In genomic region chr5:59342181-59342580, GRCh38 we compare ENCODE assay signal across 13 cellular contexts.
"Had no signal": no experiment of that assay in that cellular context is flagged by ENCODE, and none has a peak within 500 bp of the region (broad histone marks: within the 10 kb centered on the region; RNA-seq: fewer than 3 reads in every experiment).

No MANE protein-coding gene starts in this region.

- DNase-seq: activated CD4-positive, alpha-beta T cell treated with anti-CD3 and anti-CD28 coated beads, Interleukin-2, amount 50 U/mL, for 48 hours; activated naive CD8-positive, alpha-beta T cell treated with anti-CD3 and anti-CD28 coated beads, Interleukin-2, amount 10 ng/mL, durations not matched to agents 7 days and 5 days; aorta; colonic mucosa; gastrocnemius medialis; heart right ventricle; left ventricle myocardium superior; stimulated activated CD4-positive, alpha-beta T cell treated with anti-CD3 and anti-CD28 coated beads, Interleukin-4, amount 100 ng/mL, for 4 hours; stimulated activated naive CD8-positive, alpha-beta T cell treated with anti-CD3 and anti-CD28 coated beads, Interleukin-15, amount 100 ng/mL, for 72 hours; testis had no signal

- ATAC-seq: activated CD4-positive, CD25-positive, alpha-beta regulatory T cell treated with anti-CD3 and anti-CD28 coated beads, Interleukin-2, amount 50 U/mL, for 24 hours; gastrocnemius medialis; heart right ventricle; left ventricle myocardium superior; stimulated activated naive CD8-positive, alpha-beta T cell treated with anti-CD3 and anti-CD28 coated beads, Interleukin-15, amount 100 ng/mL, for 72 hours had no signal

- H3K4me3 ChIP-seq: cardiac muscle cell, colonic mucosa, gastrocnemius medialis, heart right ventricle, neural progenitor cell, testis had no signal
